ENCODE assay signal across 31 cellular contexts in genomic region chr22:22916215-22916951, GRCh38. TPM values are rescaled to one million over a fixed set of nuclear protein-coding genes. Genes with fewer than 3 reads are reported as not detected.
"Had no signal": no experiment of that assay in that cellular context is flagged by ENCODE, and none has a peak within 500 bp of the region (broad histone marks: within the 10 kb centered on the region; RNA-seq: fewer than 3 reads in every experiment).

No MANE protein-coding gene starts in this region.

- H3K9me3 ChIP-seq: heart left ventricle, pancreas, prostate gland, tibial nerve had no signal

- H3K4me3 ChIP-seq: heart left ventricle, pancreas, prostate gland, smooth muscle cell, tibial nerve had no signal

- H3K27me3 Mint-ChIP-seq: activated CD4-positive, alpha-beta T cell treated with anti-CD3 and anti-CD28 coated beads for 36 hours; activated naive CD8-positive, alpha-beta T cell; stimulated activated naive B cell treated with anti-CD40 and anti-IgM and Interleukin-4, amounts not matched to agents 10 μg/mL and 1 μg/mL and 100 μg/mL, for 72 hours had no signal

- H3K4me1 ChIP-seq: heart left ventricle, pancreas, prostate gland, tibial nerve had no signal

- H3K27ac Mint-ChIP-seq: activated CD4-positive, alpha-beta T cell treated with anti-CD3 and anti-CD28 coated beads for 36 hours; activated naive CD8-positive, alpha-beta T cell; activated T-cell treated with anti-CD3 and anti-CD28 coated beads, Interleukin-2, amount 50 U/mL, for 72 hours; dendritic cell treated with granulocyte-macrophage colony-stimulating factor and Interleukin-4, amounts not matched to agents 40 ng/mL and 50 ng/mL, for 4 days; endodermal cell; immature natural killer cell; mesothelial cell of epicardium; naive thymus-derived CD4-positive, alpha-beta T cell; stimulated activated naive B cell treated with anti-CD40 and anti-IgM and Interleukin-4, amounts not matched to agents 10 μg/mL and 1 μg/mL and 100 μg/mL, for 72 hours had no signal

- H3K4me1 Mint-ChIP-seq: activated CD4-positive, alpha-beta T cell treated with anti-CD3 and anti-CD28 coated beads for 36 hours; central memory CD8-positive, alpha-beta T cell; mesothelial cell of epicardium; naive thymus-derived CD4-positive, alpha-beta T cell had no signal

- H3K36me3 ChIP-seq: heart left ventricle, pancreas, prostate gland, tibial nerve had no signal

- H3K9me3 Mint-ChIP-seq: activated T-cell treated with anti-CD3 and anti-CD28 coated beads, Interleukin-2, amount 50 U/mL, for 72 hours; central memory CD8-positive, alpha-beta T cell; dendritic cell treated with granulocyte-macrophage colony-stimulating factor and Interleukin-4, amounts not matched to agents 40 ng/mL and 50 ng/mL, for 4 days; endodermal cell; immature natural killer cell; mesothelial cell of epicardium; stimulated activated naive B cell treated with anti-CD40 and anti-IgM and Interleukin-4, amounts not matched to agents 10 μg/mL and 1 μg/mL and 100 μg/mL, for 72 hours had no signal

- H3K27ac ChIP-seq: heart left ventricle, pancreas, prostate gland, tibial nerve had no signal

- DNase-seq: activated CD4-positive, alpha-beta T cell treated with anti-CD3 and anti-CD28 coated beads for 36 hours; activated CD4-positive, CD25-positive, alpha-beta regulatory T cell; activated effector memory CD4-positive, alpha-beta T cell treated with Interleukin-2 at 50 U/mL for 16 hours; activated naive CD4-positive, alpha-beta T cell treated with Interleukin-2 at 50 U/mL for 16 hours; activated T-cell treated with anti-CD3 and anti-CD28 coated beads for 4 hours; activated T-cell treated with anti-CD3 and anti-CD28 coated beads, Interleukin-2, amount 50 U/mL, for 72 hours; anterior cingulate cortex; endodermal cell; foreskin fibroblast; hypothalamus; immature natural killer cell; left colon; naive thymus-derived CD4-positive, alpha-beta T cell; nucleus accumbens; pancreas; retina; stimulated activated CD4-positive, alpha-beta T cell treated with anti-CD3 and anti-CD28 coated beads, Interleukin-15, amount 100 ng/mL, for 24 hours; stimulated activated CD4-positive, alpha-beta T cell treated with anti-CD3 and anti-CD28 coated beads, Interleukin-2, amount 100 ng/mL, for 24 hours; stimulated activated naive B cell treated with anti-CD40 and anti-IgM and Interleukin-4, amounts not matched to agents 10 μg/mL and 1 μg/mL and 100 μg/mL, for 72 hours had no signal

- ATAC-seq: activated CD4-positive, alpha-beta T cell treated with anti-CD3 and anti-CD28 coated beads for 36 hours; activated T-cell treated with anti-CD3 and anti-CD28 coated beads, Interleukin-2, amount 50 U/mL, for 72 hours; esophagus mucosa; heart left ventricle; left colon; naive thymus-derived CD4-positive, alpha-beta T cell; pancreas; stimulated activated naive B cell treated with anti-CD40 and anti-IgM and Interleukin-4, amounts not matched to agents 10 μg/mL and 1 μg/mL and 100 μg/mL, for 72 hours had no signal

- H3K4me3 Mint-ChIP-seq: activated CD4-positive, alpha-beta T cell treated with anti-CD3 and anti-CD28 coated beads for 36 hours; activated naive CD8-positive, alpha-beta T cell; activated T-cell treated with anti-CD3 and anti-CD28 coated beads, Interleukin-2, amount 50 U/mL, for 72 hours; central memory CD8-positive, alpha-beta T cell; dendritic cell treated with granulocyte-macrophage colony-stimulating factor and Interleukin-4, amounts not matched to agents 40 ng/mL and 50 ng/mL, for 4 days; endodermal cell; immature natural killer cell; mesothelial cell of epicardium; naive thymus-derived CD4-positive, alpha-beta T cell; stimulated activated naive B cell treated with anti-CD40 and anti-IgM and Interleukin-4, amounts not matched to agents 10 μg/mL and 1 μg/mL and 100 μg/mL, for 72 hours had no signal

- H3K36me3 Mint-ChIP-seq: activated naive CD8-positive, alpha-beta T cell; immature natural killer cell; mesothelial cell of epicardium; naive thymus-derived CD4-positive, alpha-beta T cell had no signal

RNA-seq across cellular contexts. Expression of gene IGLL5, which starts 28.8 kb away (rescaled TPM):
- total RNA-seq: activated CD4-positive, alpha-beta T cell treated with anti-CD3 and anti-CD28 coated beads for 36 hours; activated T-cell treated with anti-CD3 and anti-CD28 coated beads, Interleukin-2, amount 50 U/mL, for 72 hours; bronchial epithelial cell; endodermal cell; lower leg skin; mesothelial cell of epicardium; prostate gland; smooth muscle cell; temporal lobe had no signal
